ENCODE assay signal across 13 cellular contexts in the genomic region with DNA sequence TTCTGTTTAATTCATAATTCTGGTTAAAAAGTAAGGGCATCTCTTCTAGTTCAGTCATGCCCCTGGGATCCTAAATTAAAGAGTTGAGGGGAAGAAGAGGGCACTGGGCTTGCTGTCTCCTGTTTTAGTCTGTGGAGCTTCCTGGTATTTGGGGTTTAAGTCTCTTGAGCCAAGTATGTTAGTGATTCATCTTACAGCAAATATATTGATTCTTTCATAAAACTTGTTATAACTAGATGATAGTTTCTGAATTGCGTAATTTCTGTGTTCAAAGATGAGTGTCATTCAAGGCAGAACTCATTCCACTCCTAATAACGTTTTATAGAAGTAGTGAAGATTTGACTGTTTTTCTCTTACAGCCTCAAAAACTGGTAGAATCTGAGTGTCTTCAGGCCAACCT. TPM values are rescaled to one million over a fixed set of nuclear protein-coding genes. Genes with fewer than 3 reads are reported as not detected.
A peak's percentile ranks its signal among the peaks of the same experiment; 100 is the strongest.
DNase-seq lines count a peak whose midpoint lies in the region; ATAC-seq, FAIRE-seq and TF ChIP-seq lines count a peak whose summit lies in the region.
"Had no signal": no experiment of that assay in that cellular context is flagged by ENCODE, and none has a peak within 500 bp of the region (broad histone marks: within the 10 kb centered on the region; RNA-seq: fewer than 3 reads in every experiment).

No MANE protein-coding gene starts in this region.

- peaks cover 64% of the 10 kb centered on the region for H3K4me1 Mint-ChIP-seq in activated naive CD4-positive, alpha-beta T cell treated with anti-CD3 and anti-CD28 coated beads, Interleukin-2, amount 50 U/mL, for 24 hours
- peaks cover 40% of the 10 kb centered on the region for H3K4me1 Mint-ChIP-seq in T-helper 2 cell treated with Interferon-gamma antibody and Interleukin-4, amounts not matched to agents 5 μg/mL and 100 μg/mL, for 36 hours (ENCODE audit: low read depth)
- H3K4me1 Mint-ChIP-seq in type B pancreatic cell (ENCODE audit: unreplicated experiment), result peaks cover 23% of the 10 kb centered on the region

- H3K4me3 Mint-ChIP-seq in activated naive CD4-positive, alpha-beta T cell treated with anti-CD3 and anti-CD28 coated beads, Interleukin-2, amount 50 U/mL, for 24 hours, result peak overlapping the region; percentile 87
- peak overlapping the region; percentile 74 for H3K4me3 Mint-ChIP-seq in T-helper 2 cell treated with Interferon-gamma antibody and Interleukin-4, amounts not matched to agents 5 μg/mL and 100 μg/mL, for 36 hours
- peak overlapping the region; percentile 71 for H3K4me3 Mint-ChIP-seq in type B pancreatic cell

- H3K9me3 Mint-ChIP-seq in activated naive CD4-positive, alpha-beta T cell treated with anti-CD3 and anti-CD28 coated beads, Interleukin-2, amount 50 U/mL, for 24 hours, result no peaks in the 10 kb centered on the region
- no peaks in the 10 kb centered on the region for H3K9me3 Mint-ChIP-seq in T-helper 2 cell treated with Interferon-gamma antibody and Interleukin-4, amounts not matched to agents 5 μg/mL and 100 μg/mL, for 36 hours
- no peaks in the 10 kb centered on the region for H3K9me3 Mint-ChIP-seq in type B pancreatic cell

- no peaks in the 10 kb centered on the region for H3K27me3 Mint-ChIP-seq in activated naive CD4-positive, alpha-beta T cell treated with anti-CD3 and anti-CD28 coated beads, Interleukin-2, amount 50 U/mL, for 24 hours
- H3K27me3 Mint-ChIP-seq in T-helper 2 cell treated with Interferon-gamma antibody and Interleukin-4, amounts not matched to agents 5 μg/mL and 100 μg/mL, for 36 hours (ENCODE audit: low read depth), result no peaks in the 10 kb centered on the region
- no peaks in the 10 kb centered on the region for H3K27me3 Mint-ChIP-seq in type B pancreatic cell

- no peak for ATAC-seq in HG02852 (IDR thresholded peaks at IDR 0.05; ENCODE audit: unreplicated experiment)
- ATAC-seq: Panc1 had no signal

- H3K36me3 Mint-ChIP-seq in activated naive CD4-positive, alpha-beta T cell treated with anti-CD3 and anti-CD28 coated beads, Interleukin-2, amount 50 U/mL, for 24 hours, result peaks cover 10% of the 10 kb centered on the region
- H3K36me3 Mint-ChIP-seq in T-helper 2 cell treated with Interferon-gamma antibody and Interleukin-4, amounts not matched to agents 5 μg/mL and 100 μg/mL, for 36 hours (ENCODE audit: low read depth), result peaks cover 34% of the 10 kb centered on the region
- H3K36me3 Mint-ChIP-seq in type B pancreatic cell, result no peaks in the 10 kb centered on the region

- H3K27ac Mint-ChIP-seq in activated naive CD4-positive, alpha-beta T cell treated with anti-CD3 and anti-CD28 coated beads, Interleukin-2, amount 50 U/mL, for 24 hours, result peak overlapping the region; percentile 61
- no peak overlapping the region for H3K27ac Mint-ChIP-seq in T-helper 2 cell treated with Interferon-gamma antibody and Interleukin-4, amounts not matched to agents 5 μg/mL and 100 μg/mL, for 36 hours
- H3K27ac Mint-ChIP-seq in type B pancreatic cell, result peak overlapping the region; percentile 17

- no peak for FAIRE-seq in frontal cortex (lab: Jason Lieb, UNC)

- DNase-seq in activated naive CD4-positive, alpha-beta T cell (lab: John Stamatoyannopoulos, UW), result no peak
- DNase-seq in T-helper 2 cell treated with Interferon-gamma antibody and Interleukin-4, amounts not matched to agents 5 μg/mL and 100 μg/mL, for 36 hours (ENCODE audit: low spot score), result no peak
- DNase-seq in fibroblast of mammary gland (ENCODE audit: low read depth) (peak; percentile 28), type B pancreatic cell (ENCODE audit: extremely low spot score, unreplicated experiment) (no peak), SHP77 (lab: John Stamatoyannopoulos, UW) (no peak), frontal cortex (ENCODE audit: low spot score in 2 of 2) (no peak)
- DNase-seq: BE2C, NCI-H1694 treated with DMSO at 0.1 percent for 48 hours, upper lobe of left lung, WERI-Rb-1 had no signal

- TF ChIP-seq CTCF in fibroblast of mammary gland (conservative IDR thresholded peaks at IDR 0.05; ENCODE audit: control insufficient read depth, insufficient read depth, low read depth, low read length) (no peak), type B pancreatic cell (conservative IDR thresholded peaks at IDR 0.05) (no peak)

- H3K4me3 ChIP-seq in fibroblast of mammary gland (ENCODE audit: control insufficient read depth, low read depth, low read length), result no peak overlapping the region

RNA-seq across cellular contexts. Expression of gene TXNDC17, which starts 1.7 kb away (rescaled TPM):
- total RNA-seq in type B pancreatic cell (ENCODE audit: low replicate concordance) (83.2 and 90.6 TPM in 2 replicates), frontal cortex (26.9 TPM)

RNA-seq across cellular contexts. Expression of gene KIAA0753, which starts 2.1 kb away (rescaled TPM):
- total RNA-seq in type B pancreatic cell (ENCODE audit: low replicate concordance), result 26.4 and 33.7 TPM in 2 replicates
- 26.5 TPM for total RNA-seq in frontal cortex

RNA-seq across cellular contexts. Expression of gene MED31, which starts 8.8 kb away (rescaled TPM):
- total RNA-seq in type B pancreatic cell (ENCODE audit: low replicate concordance) (17.6 and 25.3 TPM in 2 replicates), frontal cortex (19.2 TPM)

RNA-seq across cellular contexts. Expression of gene C17orf100, which starts 9.0 kb away (rescaled TPM):
- 3.9 and 4.3 TPM in 2 replicates for total RNA-seq in type B pancreatic cell (ENCODE audit: low replicate concordance)
- total RNA-seq in frontal cortex, result 2.9 TPM
